ENCODE assay signal across 5 cellular contexts in genomic region chr7:102673447-102674067, GRCh38. TPM values are rescaled to one million over a fixed set of nuclear protein-coding genes. Genes with fewer than 3 reads are reported as not detected.
"Had no signal": no experiment of that assay in that cellular context is flagged by ENCODE, and none has a peak within 500 bp of the region (broad histone marks: within the 10 kb centered on the region; RNA-seq: fewer than 3 reads in every experiment).

No MANE protein-coding gene starts in this region.

RNA-seq across cellular contexts. Expression of gene SPDYE2B, which starts 23.4 kb away (rescaled TPM):
- total RNA-seq: GM23338, H1, H9, HT-29, IMR-90 had no signal
- polyA plus RNA-seq: H1, IMR-90 had no signal
